Comparison of ENCODE assay signal across 1 cellular context in the genomic region with DNA sequence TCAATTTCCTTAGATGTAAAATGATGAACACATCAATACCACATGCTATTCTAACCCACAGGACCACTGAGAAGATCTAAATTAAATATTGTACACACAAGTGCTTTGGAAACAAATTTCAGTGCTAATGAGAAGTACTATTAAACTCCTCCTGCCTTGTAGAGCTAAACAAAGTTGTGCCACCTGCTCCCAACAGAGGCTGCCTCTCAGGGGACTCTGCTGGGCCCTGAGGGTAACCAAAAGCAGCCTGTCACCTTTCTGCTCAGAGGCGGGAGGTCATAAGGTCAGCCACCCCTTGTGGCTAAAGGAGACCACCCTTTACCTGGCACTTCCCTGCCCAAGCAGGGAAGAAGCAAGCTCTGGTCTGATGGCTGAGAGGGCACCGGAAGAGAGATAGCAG.
TF ChIP-seq lines count a peak whose summit lies in the region.

No MANE protein-coding gene starts in this region.

TF ChIP-seq in WTC11, 78 proteins besides CTCF, POLR2A, EP300 and RAD21 (continued from another document):
- TF ChIP-seq GTF2I (CRISPR knock-in tag; conservative IDR thresholded peaks at IDR 0.05): no peak
- TF ChIP-seq ZNF416 (CRISPR knock-in tag; IDR thresholded peaks at IDR 0.05): no peak
- no peak for TF ChIP-seq CREB1 (CRISPR knock-in tag; IDR thresholded peaks at IDR 0.05)
- TF ChIP-seq, protein P1, sequence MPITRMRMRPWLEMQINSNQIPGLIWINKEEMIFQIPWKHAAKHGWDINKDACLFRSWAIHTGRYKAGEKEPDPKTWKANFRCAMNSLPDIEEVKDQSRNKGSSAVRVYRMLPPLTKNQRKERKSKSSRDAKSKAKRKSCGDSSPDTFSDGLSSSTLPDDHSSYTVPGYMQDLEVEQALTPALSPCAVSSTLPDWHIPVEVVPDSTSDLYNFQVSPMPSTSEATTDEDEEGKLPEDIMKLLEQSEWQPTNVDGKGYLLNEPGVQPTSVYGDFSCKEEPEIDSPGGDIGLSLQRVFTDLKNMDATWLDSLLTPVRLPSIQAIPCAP (CRISPR knock-in tag; IDR thresholded peaks at IDR 0.05): no peak
TF ChIP-seq in WTC11: peak in this region for 0.
